ENCODE assay signal across 23 cellular contexts in genomic region chr10:16242859-16243613, GRCh38.
"Had no signal": no experiment of that assay in that cellular context is flagged by ENCODE, and none has a peak within 500 bp of the region (broad histone marks: within the 10 kb centered on the region; RNA-seq: fewer than 3 reads in every experiment).

No MANE protein-coding gene starts in this region.

- H3K27me3 ChIP-seq: adrenal gland, ascending aorta, neutrophil, ovary, transverse colon, uterus had no signal

- H3K4me1 Mint-ChIP-seq: activated CD4-positive, alpha-beta T cell treated with anti-CD3 and anti-CD28 coated beads, Interleukin-2, amount 10 ng/mL, durations not matched to agents 7 days and 5 days; activated T-helper 17 cell treated with anti-CD3 and anti-CD28 coated beads, Interleukin-2, amount 50 U/mL, for 72 hours; natural killer cell; stimulated activated naive B cell treated with anti-CD40 and anti-IgM and Interleukin-4, amounts not matched to agents 10 μg/mL and 1 μg/mL and 100 μg/mL, for 72 hours had no signal

- H3K9me3 Mint-ChIP-seq: activated CD4-positive, alpha-beta T cell treated with anti-CD3 and anti-CD28 coated beads, Interleukin-2, amount 10 ng/mL, durations not matched to agents 7 days and 5 days; activated T-helper 17 cell treated with anti-CD3 and anti-CD28 coated beads, Interleukin-2, amount 50 U/mL, for 72 hours had no signal

- H3K4me3 Mint-ChIP-seq: activated CD4-positive, alpha-beta T cell treated with anti-CD3 and anti-CD28 coated beads, Interleukin-2, amount 10 ng/mL, durations not matched to agents 7 days and 5 days; activated CD8-positive, alpha-beta T cell treated with anti-CD3 and anti-CD28 coated beads, Interleukin-2, amount 10 ng/mL, durations not matched to agents 7 days and 5 days; activated naive CD8-positive, alpha-beta T cell; activated T-helper 17 cell treated with anti-CD3 and anti-CD28 coated beads, Interleukin-2, amount 50 U/mL, for 72 hours; natural killer cell; stimulated activated naive B cell treated with anti-CD40 and anti-IgM and Interleukin-4, amounts not matched to agents 10 μg/mL and 1 μg/mL and 100 μg/mL, for 72 hours had no signal

- DNase-seq: activated CD4-positive, alpha-beta T cell treated with anti-CD3 and anti-CD28 coated beads, Interleukin-2, amount 10 ng/mL, durations not matched to agents 7 days and 5 days; activated CD8-positive, alpha-beta T cell treated with anti-CD3 and anti-CD28 coated beads, Interleukin-2, amount 10 ng/mL, durations not matched to agents 7 days and 5 days; activated naive CD4-positive, alpha-beta T cell; activated T-cell treated with anti-CD3 and anti-CD28 coated beads, Interleukin-2, amount 50 U/mL, for 1 hour; adrenal gland; central memory CD4-positive, alpha-beta T cell; dermis blood vessel endothelial cell; effector memory CD4-positive, alpha-beta T cell; foreskin melanocyte; left ventricle myocardium inferior; midbrain; natural killer cell; ovary; stimulated activated CD4-positive, alpha-beta T cell treated with anti-CD3 and anti-CD28 coated beads, Interleukin-2, amount 100 ng/mL, for 48 hours; stimulated activated CD8-positive, alpha-beta memory T cell treated with anti-CD3 and anti-CD28 coated beads, Interleukin-4, amount 100 ng/mL, for 48 hours; stimulated activated naive B cell treated with anti-CD40 and anti-IgM and Interleukin-4, amounts not matched to agents 10 μg/mL and 1 μg/mL and 100 μg/mL, for 72 hours; transverse colon; uterus had no signal

- H3K27ac Mint-ChIP-seq: activated CD4-positive, alpha-beta T cell treated with anti-CD3 and anti-CD28 coated beads, Interleukin-2, amount 10 ng/mL, durations not matched to agents 7 days and 5 days; activated CD8-positive, alpha-beta T cell treated with anti-CD3 and anti-CD28 coated beads, Interleukin-2, amount 10 ng/mL, durations not matched to agents 7 days and 5 days; activated naive CD8-positive, alpha-beta T cell; activated T-helper 17 cell treated with anti-CD3 and anti-CD28 coated beads, Interleukin-2, amount 50 U/mL, for 72 hours; natural killer cell; stimulated activated naive B cell treated with anti-CD40 and anti-IgM and Interleukin-4, amounts not matched to agents 10 μg/mL and 1 μg/mL and 100 μg/mL, for 72 hours had no signal

- H3K36me3 Mint-ChIP-seq: activated naive CD8-positive, alpha-beta T cell; natural killer cell; stimulated activated naive B cell treated with anti-CD40 and anti-IgM and Interleukin-4, amounts not matched to agents 10 μg/mL and 1 μg/mL and 100 μg/mL, for 72 hours had no signal

- H3K27me3 Mint-ChIP-seq: activated T-helper 17 cell treated with anti-CD3 and anti-CD28 coated beads, Interleukin-2, amount 50 U/mL, for 72 hours; stimulated activated naive B cell treated with anti-CD40 and anti-IgM and Interleukin-4, amounts not matched to agents 10 μg/mL and 1 μg/mL and 100 μg/mL, for 72 hours had no signal

- H3K9me3 ChIP-seq: adrenal gland, ascending aorta, neutrophil, ovary, prostate gland, transverse colon, uterus had no signal

- H3K27ac ChIP-seq: adrenal gland, ascending aorta, left ventricle myocardium inferior, neutrophil, ovary, prostate gland, transverse colon, uterus had no signal

- H3K4me3 ChIP-seq: adrenal gland, ascending aorta, left ventricle myocardium inferior, ovary, prostate gland, transverse colon, uterus had no signal

- H3K36me3 ChIP-seq: adrenal gland, ascending aorta, left ventricle myocardium inferior, neutrophil, ovary, prostate gland, transverse colon, uterus had no signal

- H3K4me1 ChIP-seq: adrenal gland, ascending aorta, left ventricle myocardium inferior, prostate gland, transverse colon, uterus had no signal
